ENCODE assay signal across 1 cellular context in the genomic region with DNA sequence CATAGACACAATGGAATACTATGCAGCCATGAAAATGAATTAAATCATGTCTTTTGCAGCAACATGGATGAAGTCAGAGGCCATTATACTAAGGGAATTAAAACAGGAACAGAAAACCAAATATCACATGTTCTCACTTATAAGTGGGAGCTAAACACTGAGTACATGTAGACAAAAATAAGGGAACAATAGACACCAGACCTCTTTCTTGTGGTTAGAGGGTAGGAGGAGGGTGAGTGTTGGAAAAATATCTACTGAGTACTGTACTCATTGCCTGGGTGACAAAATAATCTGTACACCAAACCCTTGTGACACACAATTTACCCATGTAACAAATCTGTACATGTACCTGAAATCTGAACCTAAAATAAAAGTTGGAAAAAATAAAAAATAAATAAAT.
TF ChIP-seq lines count a peak whose summit lies in the region.

No MANE protein-coding gene starts in this region.

TF ChIP-seq in K562, 482 proteins besides CTCF, POLR2A, EP300 and RAD21:
- no peak for TF ChIP-seq CHD1 (IDR thresholded peaks at IDR 0.05; ENCODE audit: low read length)
- no peak for TF ChIP-seq NCOA4 (IDR thresholded peaks at IDR 0.05; ENCODE audit: partially characterized antibody)
- TF ChIP-seq MAFF (IDR thresholded peaks at IDR 0.05; ENCODE audit: low read length), result no peak
- TF ChIP-seq ZNF740 (CRISPR knock-in tag; IDR thresholded peaks at IDR 0.05), result no peak
- no peak for TF ChIP-seq ZNF740 (tag; IDR thresholded peaks at IDR 0.05)
- TF ChIP-seq ZNF146 (CRISPR knock-in tag; IDR thresholded peaks at IDR 0.05; ENCODE audit: unreplicated experiment), result peak; percentile 15
- TF ChIP-seq MXI1 (IDR thresholded peaks at IDR 0.05; ENCODE audit: low read depth, low read length), result no peak
- TF ChIP-seq CBX2 (IDR thresholded peaks at IDR 0.05; ENCODE audit: insufficient read depth, low read length, poor library complexity, severe bottlenecking), result no peak
- no peak for TF ChIP-seq CTBP1 (IDR thresholded peaks at IDR 0.05; ENCODE audit: borderline replicate concordance)
- no peak for TF ChIP-seq CXXC5 (CRISPR knock-in tag; IDR thresholded peaks at IDR 0.05)
